ENCODE assay signal across 17 cellular contexts in the genomic region with DNA sequence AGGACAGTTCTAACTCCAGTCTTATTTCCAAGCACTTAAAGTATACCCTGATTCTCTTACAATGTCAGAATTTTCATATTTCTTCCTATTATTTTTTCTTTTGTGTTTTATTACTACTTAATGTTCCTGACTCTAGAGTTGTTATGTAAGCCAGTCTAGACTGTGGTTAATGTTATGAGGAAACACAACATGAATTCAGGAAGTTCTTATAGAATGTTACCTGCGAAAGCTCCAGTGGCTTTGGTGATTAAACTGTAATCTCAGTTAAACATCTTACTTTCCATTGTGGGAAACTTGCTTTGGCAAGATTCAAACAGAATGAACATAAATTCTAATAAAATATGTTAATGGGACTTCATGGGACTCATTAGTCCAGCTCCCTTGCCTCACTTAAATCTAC. TPM values are rescaled to one million over a fixed set of nuclear protein-coding genes. Genes with fewer than 3 reads are reported as not detected.
DNase-seq lines count a peak whose midpoint lies in the region; ATAC-seq, FAIRE-seq and TF ChIP-seq lines count a peak whose summit lies in the region.
"Had no signal": no experiment of that assay in that cellular context is flagged by ENCODE, and none has a peak within 500 bp of the region (broad histone marks: within the 10 kb centered on the region; RNA-seq: fewer than 3 reads in every experiment).

No MANE protein-coding gene starts in this region.

- DNase-seq in GM18507 (ENCODE audit: extremely low spot score, insufficient read length, low read depth) (no peak), NB4 (ENCODE audit: low read depth) (peak; percentile 5), epithelial cell of prostate (ENCODE audit: low read depth, low spot score) (peak; percentile 68), renal cortical epithelial cell (ENCODE audit: low read depth) (peak; percentile 30), H54 (ENCODE audit: insufficient read length, low spot score) (no peak)
- no peak for DNase-seq in stimulated activated CD4-positive, alpha-beta T cell treated with anti-CD3 and anti-CD28 coated beads, Interleukin-15, amount 100 ng/mL, for 24 hours
- DNase-seq: Caco-2; CD4-positive, alpha-beta T cell; GOT3; H9 had no signal

- H3K27ac ChIP-seq in epithelial cell of prostate: no peak overlapping the region
- H3K27ac ChIP-seq: A549, C4-2B had no signal

- no peak for TF ChIP-seq CTCF in NB4 (IDR thresholded peaks at IDR 0.05; ENCODE audit: low read depth, low read length)

- no peak for ATAC-seq in HG03045 (IDR thresholded peaks at IDR 0.05; ENCODE audit: unreplicated experiment)
- ATAC-seq: A549 had no signal

- no peak for TF ChIP-seq POLR2A in NB4 (IDR thresholded peaks at IDR 0.05; ENCODE audit: extremely low read depth, insufficient read length)
- no peak for TF ChIP-seq POLR2A in H54 (IDR thresholded peaks at IDR 0.05; ENCODE audit: low read depth, low read length)

- H3K4me3 ChIP-seq in NB4 (ENCODE audit: low read depth, low read length): no peak overlapping the region
- H3K4me3 ChIP-seq: A549 had no signal

- peak; percentile 12 for FAIRE-seq in GM18507 (lab: Jason Lieb, UNC)
- no peak for FAIRE-seq in H54 (lab: Jason Lieb, UNC)
- FAIRE-seq: A549, D721Med, G401.6, GM12892 had no signal

RNA-seq across cellular contexts. Expression of a gene that starts 36.6 kb away (rescaled TPM):
- 1.0 and 8.6 TPM in 2 replicates for total RNA-seq in renal cortical epithelial cell
- total RNA-seq: Caco-2; CD4-positive, alpha-beta T cell; H9; HT-29 had no signal

Comparison
In these comparisons a context has a peak if more than half of its experiments do, and no peak if none do; other contexts are left out.
1. DNase-seq: peak in NB4 (single experiment), epithelial cell of prostate (single experiment) and renal cortical epithelial cell (single experiment); none in GM18507 (single experiment), H54 (single experiment) and stimulated activated CD4-positive, alpha-beta T cell treated with anti-CD3 and anti-CD28 coated beads, Interleukin-15, amount 100 ng/mL, for 24 hours (single experiment).